In the genomic region with DNA sequence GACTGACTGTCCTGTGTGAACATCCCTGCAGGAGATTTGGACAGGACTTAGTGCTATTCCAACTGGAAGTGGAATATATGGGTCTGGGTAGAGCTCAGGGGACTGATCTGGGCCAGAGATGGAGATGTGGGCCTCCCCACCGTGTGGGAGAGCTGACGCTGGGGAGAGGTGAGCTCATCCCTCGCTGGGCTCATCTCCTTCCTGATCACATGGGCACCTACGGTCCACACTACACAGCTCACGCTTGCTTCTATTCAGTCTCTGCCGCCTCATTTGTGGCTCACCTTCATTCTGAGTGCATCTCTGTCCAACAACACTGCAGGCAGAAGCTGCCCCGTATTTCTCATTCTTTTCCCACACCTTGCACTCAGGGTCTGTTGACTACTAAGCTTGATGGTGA, we compare ENCODE assay signal across 15 cellular contexts. TPM values are rescaled to one million over a fixed set of nuclear protein-coding genes. Genes with fewer than 3 reads are reported as not detected.
DNase-seq lines count a peak whose midpoint lies in the region; ATAC-seq and TF ChIP-seq lines count a peak whose summit lies in the region.
"Had no signal": no experiment of that assay in that cellular context is flagged by ENCODE, and none has a peak within 500 bp of the region (broad histone marks: within the 10 kb centered on the region; RNA-seq: fewer than 3 reads in every experiment).

No MANE protein-coding gene starts in this region.

- intact Hi-C loops in CD8-positive, alpha-beta T cell (cut with DNase I, micrococcal nuclease), result no loop called here
- intact Hi-C loops in naive thymus-derived CD4-positive, alpha-beta T cell (cut with micrococcal nuclease), result no loop called here
- intact Hi-C loops in breast epithelium (cut with DNase I; ENCODE audit: low total_unique reads), result no loop called here

- no peak for TF ChIP-seq POLR2A in breast epithelium (IDR thresholded peaks at IDR 0.05)

- peak overlapping the region in 1 of 4 donors; percentile 24 for H3K4me3 Mint-ChIP-seq in CD4-positive, CD25-positive, alpha-beta regulatory T cell
- no peak overlapping the region for H3K4me3 Mint-ChIP-seq in CD8-positive, alpha-beta T cell
- no peak overlapping the region for H3K4me3 Mint-ChIP-seq in activated naive CD8-positive, alpha-beta T cell
- H3K4me3 Mint-ChIP-seq in naive thymus-derived CD4-positive, alpha-beta T cell, result peak overlapping the region in 1 of 10 donors; percentile 36

- no peak for ATAC-seq in CD4-positive, CD25-positive, alpha-beta regulatory T cell (ENCODE audit: low read depth in 2 of 2)
- no peak for ATAC-seq in CD8-positive, alpha-beta T cell
- ATAC-seq in naive thymus-derived CD4-positive, alpha-beta T cell, result no peak
- no peak for ATAC-seq in HG03139 (IDR thresholded peaks at IDR 0.05; ENCODE audit: unreplicated experiment)
- ATAC-seq: Right ventricle myocardium inferior had no signal

- no peaks in the 10 kb centered on the region for H3K27me3 ChIP-seq in CD4-positive, CD25-positive, alpha-beta regulatory T cell (ENCODE audit: control insufficient read depth, insufficient read depth, low read length)
- H3K27me3 ChIP-seq in CD8-positive, alpha-beta T cell (ENCODE audit: insufficient read depth, low read length), result no peaks in the 10 kb centered on the region
- H3K27me3 ChIP-seq in naive thymus-derived CD4-positive, alpha-beta T cell (ENCODE audit: control insufficient read depth in 2 of 2, insufficient read depth in 2 of 2, low read length in 2 of 2), result no peaks in the 10 kb centered on the region
- H3K27me3 ChIP-seq in breast epithelium, result no peaks in the 10 kb centered on the region

- peaks cover 8% of the 10 kb centered on the region for H3K4me1 ChIP-seq in CD4-positive, CD25-positive, alpha-beta regulatory T cell (ENCODE audit: control insufficient read depth, insufficient read depth, low read length, poor library complexity, severe bottlenecking)
- H3K4me1 ChIP-seq in CD8-positive, alpha-beta T cell (ENCODE audit: insufficient read depth, low read length), result peaks cover 15% of the 10 kb centered on the region
- H3K4me1 ChIP-seq in naive thymus-derived CD4-positive, alpha-beta T cell (ENCODE audit: control insufficient read depth in 2 of 2, insufficient read depth in 2 of 2, low read length in 2 of 2), result peaks cover 8 to 10% of the 10 kb centered on the region in 2 donors
- H3K4me1 ChIP-seq in breast epithelium, result no peaks in the 10 kb centered on the region

- no peaks in the 10 kb centered on the region for H3K9me3 ChIP-seq in CD4-positive, CD25-positive, alpha-beta regulatory T cell (ENCODE audit: control insufficient read depth in 2 of 2, low read length in 2 of 2)
- no peaks in the 10 kb centered on the region for H3K9me3 ChIP-seq in CD8-positive, alpha-beta T cell (ENCODE audit: low read length)
- no peaks in the 10 kb centered on the region for H3K9me3 ChIP-seq in naive thymus-derived CD4-positive, alpha-beta T cell (ENCODE audit: control insufficient read depth in 2 of 3, low read length in 3 of 3)
- no peaks in the 10 kb centered on the region for H3K9me3 ChIP-seq in breast epithelium
- H3K9me3 ChIP-seq: BLaER1 treated with 17β-estradiol and CSF1 and Interleukin-3, amounts not matched to agents 10 nM and 100 nM had no signal

- DNase-seq in CD4-positive, CD25-positive, alpha-beta regulatory T cell, result no peak
- no peak for DNase-seq in CD8-positive, alpha-beta T cell
- DNase-seq in naive thymus-derived CD4-positive, alpha-beta T cell, result no peak
- DNase-seq in breast epithelium (ENCODE audit: low spot score in 2 of 2) (no peak), NCI-H510A treated with DMSO at 0.1 percent for 48 hours (lab: John Stamatoyannopoulos, UW) (no peak), activated gamma-delta T cell (lab: John Stamatoyannopoulos, UW) (no peak)
- DNase-seq: NCI-H1436, NCI-H2081, NCI-H2227 treated with DMSO at 0.1 percent for 48 hours, NCI-H69 had no signal

- H3K36me3 ChIP-seq in CD4-positive, CD25-positive, alpha-beta regulatory T cell (ENCODE audit: control insufficient read depth, insufficient read depth, low read length), result peaks cover 16% of the 10 kb centered on the region
- H3K36me3 ChIP-seq in CD8-positive, alpha-beta T cell (ENCODE audit: insufficient read depth, low read length), result no peaks in the 10 kb centered on the region
- peaks cover 0 to 19% (median 4%) of the 10 kb centered on the region in 3 experiments for H3K36me3 ChIP-seq in naive thymus-derived CD4-positive, alpha-beta T cell (ENCODE audit: control insufficient read depth in 2 of 3, insufficient read depth in 3 of 3, low read length in 3 of 3)
- no peaks in the 10 kb centered on the region for H3K36me3 ChIP-seq in breast epithelium

- peaks cover 16% of the 10 kb centered on the region for H3K36me3 Mint-ChIP-seq in CD4-positive, CD25-positive, alpha-beta regulatory T cell
- peaks cover 31% of the 10 kb centered on the region for H3K36me3 Mint-ChIP-seq in CD8-positive, alpha-beta T cell
- peaks cover 2% of the 10 kb centered on the region for H3K36me3 Mint-ChIP-seq in activated naive CD8-positive, alpha-beta T cell
- peaks cover 0 to 7% (median 5%) of the 10 kb centered on the region in 5 donors for H3K36me3 Mint-ChIP-seq in naive thymus-derived CD4-positive, alpha-beta T cell

- CTCF ChIA-PET in CD8-positive, alpha-beta T cell (lab: Charles Lee), result interaction anchor here (1.4 to 3.6 kb wide), 3 partner anchors 10 to 30 kb away, joined by 3 to 24 read pairs (median 4); a partner anchor contains a TSS
- CTCF ChIA-PET in naive thymus-derived CD4-positive, alpha-beta T cell (lab: Charles Lee), result no interaction called here

- POLR2A ChIA-PET in CD8-positive, alpha-beta T cell (lab: Charles Lee), result interaction anchor here (0.9 to 1.1 kb wide), 3 partner anchors 16 to 28 kb away, joined by 4 read pairs; no protein-coding TSS in a partner anchor
- POLR2A ChIA-PET in naive thymus-derived CD4-positive, alpha-beta T cell (lab: Charles Lee), result interaction anchor here (1.3 to 1.4 kb wide), 2 partner anchors 14 to 37 kb away, joined by 4 to 5 read pairs; a partner anchor contains a TSS

- H3K27me3 Mint-ChIP-seq in CD4-positive, CD25-positive, alpha-beta regulatory T cell, result no peaks in the 10 kb centered on the region
- H3K27me3 Mint-ChIP-seq in CD8-positive, alpha-beta T cell (ENCODE audit: low read depth), result no peaks in the 10 kb centered on the region
- H3K27me3 Mint-ChIP-seq in activated naive CD8-positive, alpha-beta T cell, result no peaks in the 10 kb centered on the region
- H3K27me3 Mint-ChIP-seq in naive thymus-derived CD4-positive, alpha-beta T cell, result no peaks in the 10 kb centered on the region

- peaks cover 0 to 3% (median 0%) of the 10 kb centered on the region in 7 donors for H3K9me3 Mint-ChIP-seq in CD4-positive, CD25-positive, alpha-beta regulatory T cell
- no peaks in the 10 kb centered on the region for H3K9me3 Mint-ChIP-seq in CD8-positive, alpha-beta T cell
- H3K9me3 Mint-ChIP-seq in activated naive CD8-positive, alpha-beta T cell (ENCODE audit: low read depth), result no peaks in the 10 kb centered on the region
- peaks cover 0 to 5% (median 0%) of the 10 kb centered on the region in 11 donors for H3K9me3 Mint-ChIP-seq in naive thymus-derived CD4-positive, alpha-beta T cell

- H3K27ac ChIP-seq in CD4-positive, CD25-positive, alpha-beta regulatory T cell (ENCODE audit: insufficient read depth, low read length, poor library complexity, severe bottlenecking), result no peak overlapping the region
- no peak overlapping the region for H3K27ac ChIP-seq in CD8-positive, alpha-beta T cell (ENCODE audit: low read depth, low read length)
- H3K27ac ChIP-seq in naive thymus-derived CD4-positive, alpha-beta T cell (ENCODE audit: low read depth, low read length), result no peak overlapping the region
- H3K27ac ChIP-seq in breast epithelium, result no peak overlapping the region
- H3K27ac ChIP-seq: BLaER1 treated with 17β-estradiol and CSF1 and Interleukin-3, amounts not matched to agents 10 nM and 100 nM; SK-N-MC had no signal

- no peak overlapping the region for H3K4me3 ChIP-seq in CD4-positive, CD25-positive, alpha-beta regulatory T cell (ENCODE audit: low read depth, low read length)
- H3K4me3 ChIP-seq in CD8-positive, alpha-beta T cell (ENCODE audit: low read depth, low read length), result no peak overlapping the region
- no peak overlapping the region for H3K4me3 ChIP-seq in naive thymus-derived CD4-positive, alpha-beta T cell (ENCODE audit: low read length)
- no peak overlapping the region for H3K4me3 ChIP-seq in breast epithelium
- H3K4me3 ChIP-seq: BLaER1 treated with 17β-estradiol and CSF1 and Interleukin-3, amounts not matched to agents 10 nM and 100 nM; SK-N-MC had no signal

- no peak for TF ChIP-seq CTCF in CD8-positive, alpha-beta T cell (IDR thresholded peaks at IDR 0.05)
- no peak for TF ChIP-seq CTCF in breast epithelium (IDR thresholded peaks at IDR 0.05)

- H3K4me1 Mint-ChIP-seq in CD4-positive, CD25-positive, alpha-beta regulatory T cell, result peaks cover 0 to 29% (median 14%) of the 10 kb centered on the region in 4 donors
- peaks cover 10% of the 10 kb centered on the region for H3K4me1 Mint-ChIP-seq in CD8-positive, alpha-beta T cell (ENCODE audit: low read depth)
- H3K4me1 Mint-ChIP-seq in activated naive CD8-positive, alpha-beta T cell (ENCODE audit: low read depth), result peaks cover 11% of the 10 kb centered on the region
- peaks cover 6 to 30% (median 21%) of the 10 kb centered on the region in 7 donors for H3K4me1 Mint-ChIP-seq in naive thymus-derived CD4-positive, alpha-beta T cell

- H3K27ac Mint-ChIP-seq in CD4-positive, CD25-positive, alpha-beta regulatory T cell, result peak overlapping the region; percentile 44 to 93 (median 74)
- peak overlapping the region; percentile 73 for H3K27ac Mint-ChIP-seq in CD8-positive, alpha-beta T cell
- peak overlapping the region; percentile 64 for H3K27ac Mint-ChIP-seq in activated naive CD8-positive, alpha-beta T cell
- H3K27ac Mint-ChIP-seq in naive thymus-derived CD4-positive, alpha-beta T cell, result peak overlapping the region in 6 of 9 donors; percentile 5 to 84 (median 77)

RNA-seq across cellular contexts. Expression of a gene that starts 5.7 kb away (rescaled TPM):
- total RNA-seq in CD4-positive, CD25-positive, alpha-beta regulatory T cell, result 42.1 TPM
- polyA plus RNA-seq in CD4-positive, CD25-positive, alpha-beta regulatory T cell, result 1 to 10 TPM; 2.5 to 3.8 (median 3.3) TPM
- total RNA-seq in CD8-positive, alpha-beta T cell, result 10 to 100 TPM; 29.6 to 35.4 TPM
- 10 to 100 TPM; 26.7 to 53.6 (median 41.5) TPM for total RNA-seq in naive thymus-derived CD4-positive, alpha-beta T cell
- 1 to 10 TPM; 5.5 to 7.6 TPM for polyA plus RNA-seq in naive thymus-derived CD4-positive, alpha-beta T cell
- 10 to 100 TPM; 13.2 to 15.4 (median 14.1) TPM for total RNA-seq in breast epithelium

RNA-seq across cellular contexts. Expression of a gene that starts 16.6 kb away (rescaled TPM):
- 79.6 TPM for total RNA-seq in CD4-positive, CD25-positive, alpha-beta regulatory T cell
- polyA plus RNA-seq in CD4-positive, CD25-positive, alpha-beta regulatory T cell, result 10 to 100 TPM; 13.1 to 19.6 (median 15.1) TPM
- total RNA-seq in CD8-positive, alpha-beta T cell, result 10 to 100 TPM; 34.4 to 36.3 TPM
- 100 to 1,000 TPM in 1 of 5 experiments, 10 to 100 TPM in 4; 60.6 to 151 (median 70.7) TPM for total RNA-seq in naive thymus-derived CD4-positive, alpha-beta T cell
- polyA plus RNA-seq in naive thymus-derived CD4-positive, alpha-beta T cell, result 10 to 100 TPM; 11.3 to 13.5 TPM
- 10 to 100 TPM; 87.2 to 99.4 (median 98.2) TPM for total RNA-seq in breast epithelium

RNA-seq across cellular contexts. Expression of a gene that starts 26.2 kb away (rescaled TPM):
- total RNA-seq in CD4-positive, CD25-positive, alpha-beta regulatory T cell, result 4.5 TPM
- not detected for polyA plus RNA-seq in CD4-positive, CD25-positive, alpha-beta regulatory T cell
- 1 to 10 TPM; 4.9 to 5.7 TPM for total RNA-seq in CD8-positive, alpha-beta T cell
- 10 to 100 TPM in 1 of 5 experiments, 1 to 10 TPM in 4; 1.3 to 12.3 (median 2.9) TPM for total RNA-seq in naive thymus-derived CD4-positive, alpha-beta T cell
- polyA plus RNA-seq in naive thymus-derived CD4-positive, alpha-beta T cell, result not detected
- under 1 TPM in 1 of 3 donors, not detected in 2; 0.48 TPM for total RNA-seq in breast epithelium
- total RNA-seq: Right ventricle myocardium inferior had no signal

RNA-seq across cellular contexts. Expression of a gene that starts 37.1 kb away (rescaled TPM):
- 29.3 TPM for total RNA-seq in CD4-positive, CD25-positive, alpha-beta regulatory T cell
- polyA plus RNA-seq in CD4-positive, CD25-positive, alpha-beta regulatory T cell, result 10 to 100 TPM; 48.3 to 71.3 (median 55.3) TPM
- 10 to 100 TPM; 16.8 to 17.1 TPM for total RNA-seq in CD8-positive, alpha-beta T cell
- total RNA-seq in naive thymus-derived CD4-positive, alpha-beta T cell, result 10 to 100 TPM; 25.0 to 66.2 (median 33.3) TPM
- 10 to 100 TPM; 49.3 to 49.5 TPM for polyA plus RNA-seq in naive thymus-derived CD4-positive, alpha-beta T cell
- 10 to 100 TPM; 56.8 to 61.4 (median 57.7) TPM for total RNA-seq in breast epithelium

RNA-seq across cellular contexts. Expression of a gene that starts 39.9 kb away (rescaled TPM):
- not detected for total RNA-seq in CD4-positive, CD25-positive, alpha-beta regulatory T cell
- polyA plus RNA-seq in CD4-positive, CD25-positive, alpha-beta regulatory T cell, result not detected
- total RNA-seq in CD8-positive, alpha-beta T cell, result under 1 TPM; 0.19 to 0.31 TPM
- total RNA-seq in naive thymus-derived CD4-positive, alpha-beta T cell, result under 1 TPM in 2 of 5 experiments, not detected in 3; 0.11 to 0.29 TPM
- not detected for polyA plus RNA-seq in naive thymus-derived CD4-positive, alpha-beta T cell
- total RNA-seq in breast epithelium, result 1 to 10 TPM in 1 of 3 donors, under 1 TPM in 2; 0.16 to 1.6 (median 0.33) TPM
